ENCODE assay signal across 1 cellular context in genomic region chr21:41605178-41605933, GRCh38.
TF ChIP-seq lines count a peak whose summit lies in the region.

No MANE protein-coding gene starts in this region.

TF ChIP-seq in GM23338, 12 proteins besides CTCF, POLR2A, EP300 and RAD21 (continued from another document):
- TF ChIP-seq, protein P1, sequence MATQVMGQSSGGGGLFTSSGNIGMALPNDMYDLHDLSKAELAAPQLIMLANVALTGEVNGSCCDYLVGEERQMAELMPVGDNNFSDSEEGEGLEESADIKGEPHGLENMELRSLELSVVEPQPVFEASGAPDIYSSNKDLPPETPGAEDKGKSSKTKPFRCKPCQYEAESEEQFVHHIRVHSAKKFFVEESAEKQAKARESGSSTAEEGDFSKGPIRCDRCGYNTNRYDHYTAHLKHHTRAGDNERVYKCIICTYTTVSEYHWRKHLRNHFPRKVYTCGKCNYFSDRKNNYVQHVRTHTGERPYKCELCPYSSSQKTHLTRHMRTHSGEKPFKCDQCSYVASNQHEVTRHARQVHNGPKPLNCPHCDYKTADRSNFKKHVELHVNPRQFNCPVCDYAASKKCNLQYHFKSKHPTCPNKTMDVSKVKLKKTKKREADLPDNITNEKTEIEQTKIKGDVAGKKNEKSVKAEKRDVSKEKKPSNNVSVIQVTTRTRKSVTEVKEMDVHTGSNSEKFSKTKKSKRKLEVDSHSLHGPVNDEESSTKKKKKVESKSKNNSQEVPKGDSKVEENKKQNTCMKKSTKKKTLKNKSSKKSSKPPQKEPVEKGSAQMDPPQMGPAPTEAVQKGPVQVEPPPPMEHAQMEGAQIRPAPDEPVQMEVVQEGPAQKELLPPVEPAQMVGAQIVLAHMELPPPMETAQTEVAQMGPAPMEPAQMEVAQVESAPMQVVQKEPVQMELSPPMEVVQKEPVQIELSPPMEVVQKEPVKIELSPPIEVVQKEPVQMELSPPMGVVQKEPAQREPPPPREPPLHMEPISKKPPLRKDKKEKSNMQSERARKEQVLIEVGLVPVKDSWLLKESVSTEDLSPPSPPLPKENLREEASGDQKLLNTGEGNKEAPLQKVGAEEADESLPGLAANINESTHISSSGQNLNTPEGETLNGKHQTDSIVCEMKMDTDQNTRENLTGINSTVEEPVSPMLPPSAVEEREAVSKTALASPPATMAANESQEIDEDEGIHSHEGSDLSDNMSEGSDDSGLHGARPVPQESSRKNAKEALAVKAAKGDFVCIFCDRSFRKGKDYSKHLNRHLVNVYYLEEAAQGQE (IDR thresholded peaks at IDR 0.05; ENCODE audit: unreplicated experiment), result no peak
- TF ChIP-seq JUNB (IDR thresholded peaks at IDR 0.05; ENCODE audit: unreplicated experiment), result no peak
- TF ChIP-seq EZH2phosphoT487 (IDR thresholded peaks at IDR 0.05; ENCODE audit: unreplicated experiment), result no peak
- no peak for TF ChIP-seq POLR2AphosphoS5 (IDR thresholded peaks at IDR 0.05; ENCODE audit: low read depth)
- TF ChIP-seq ZNF331 (CRISPR knock-in tag; IDR thresholded peaks at IDR 0.05; ENCODE audit: low read depth), result no peak
- TF ChIP-seq, protein P2, sequence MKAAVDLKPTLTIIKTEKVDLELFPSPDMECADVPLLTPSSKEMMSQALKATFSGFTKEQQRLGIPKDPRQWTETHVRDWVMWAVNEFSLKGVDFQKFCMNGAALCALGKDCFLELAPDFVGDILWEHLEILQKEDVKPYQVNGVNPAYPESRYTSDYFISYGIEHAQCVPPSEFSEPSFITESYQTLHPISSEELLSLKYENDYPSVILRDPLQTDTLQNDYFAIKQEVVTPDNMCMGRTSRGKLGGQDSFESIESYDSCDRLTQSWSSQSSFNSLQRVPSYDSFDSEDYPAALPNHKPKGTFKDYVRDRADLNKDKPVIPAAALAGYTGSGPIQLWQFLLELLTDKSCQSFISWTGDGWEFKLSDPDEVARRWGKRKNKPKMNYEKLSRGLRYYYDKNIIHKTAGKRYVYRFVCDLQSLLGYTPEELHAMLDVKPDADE (IDR thresholded peaks at IDR 0.05), result no peak
TF ChIP-seq in GM23338: peak in this region for 0.
